8 cellular contexts compared by ENCODE assay signal in the genomic region with DNA sequence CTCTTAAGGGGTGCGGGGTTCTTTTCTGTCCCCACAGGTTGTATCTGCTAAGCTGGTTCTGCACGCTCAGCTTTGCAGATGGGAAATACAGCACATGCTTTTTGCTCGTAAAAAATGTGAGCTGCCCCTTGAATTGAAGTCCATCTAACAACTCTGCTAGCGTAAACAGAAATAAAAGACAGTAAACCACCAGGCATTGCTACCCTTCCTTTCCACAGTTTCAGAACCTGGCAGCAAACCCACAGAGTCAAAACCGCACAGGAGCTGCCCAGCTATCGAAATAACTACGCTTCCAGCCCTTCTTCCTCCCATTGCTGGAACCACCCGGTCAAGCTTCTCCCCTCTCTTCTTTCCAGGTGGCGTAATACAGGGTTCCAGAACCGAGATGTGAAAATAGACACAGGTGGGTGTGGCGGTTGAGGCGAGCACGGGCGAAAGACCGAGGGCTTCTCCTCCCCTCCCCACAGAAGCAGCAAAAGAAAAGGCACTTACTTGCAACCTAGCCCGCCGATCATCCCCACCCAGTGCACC. TPM values are rescaled to one million over a fixed set of nuclear protein-coding genes. Genes with fewer than 3 reads are reported as not detected.
DNase-seq lines count a peak whose midpoint lies in the region; ATAC-seq, FAIRE-seq and TF ChIP-seq lines count a peak whose summit lies in the region.

No MANE protein-coding gene starts in this region.

- H3K4me3 ChIP-seq in Peyer's patch (peak overlapping the region; percentile 27 to 68 (median 50)), pancreas (peak overlapping the region; percentile 39 to 81 (median 56))

- TF ChIP-seq CTCF in Peyer's patch (IDR thresholded peaks at IDR 0.05) (no peak), pancreas (IDR thresholded peaks at IDR 0.05) (no peak)

- peak; percentile 22 for DNase-seq in COR-L47 (lab: John Stamatoyannopoulos, UW)
- DNase-seq in Peyer's patch, result no peak
- DNase-seq in fibroblast of peridontal ligament (ENCODE audit: extremely low read depth), result peak; percentile 36
- DNase-seq in pancreas, result no peak
- no peak for DNase-seq in GM12891 (ENCODE audit: insufficient read length, low spot score)

- no peaks in the 10 kb centered on the region for H3K27me3 ChIP-seq in Peyer's patch
- no peaks in the 10 kb centered on the region for H3K27me3 ChIP-seq in pancreas

- H3K27ac ChIP-seq in Peyer's patch (peak overlapping the region in 3 of 4 donors; percentile 17 to 39 (median 35)), pancreas (peak overlapping the region in 2 of 4 donors; percentile 71 to 88)

- ATAC-seq in GM21723 (IDR thresholded peaks at IDR 0.05; ENCODE audit: unreplicated experiment) (peak; percentile 54), pancreas (peak; percentile 35 to 53 (median 46)), GM19463 (IDR thresholded peaks at IDR 0.05; ENCODE audit: unreplicated experiment) (no peak), HG03457 (IDR thresholded peaks at IDR 0.05; ENCODE audit: unreplicated experiment) (no peak)

- FAIRE-seq in pancreas (lab: Jason Lieb, UNC) (no peak), GM12891 (lab: Jason Lieb, UNC) (no peak)

- WGBS in pancreas, 2 donors, result 1% methylated on average over 17 of the region's 17 CpGs

- no peaks in the 10 kb centered on the region for H3K9me3 ChIP-seq in Peyer's patch
- H3K9me3 ChIP-seq in pancreas, result no peaks in the 10 kb centered on the region

- intact Hi-C loops in pancreas (cut with DNase I), result no loop called here

- TF ChIP-seq POLR2A in Peyer's patch (IDR thresholded peaks at IDR 0.05) (no peak), GM12891 (IDR thresholded peaks at IDR 0.05; ENCODE audit: low read depth, low read length) (no peak)

- H3K4me1 ChIP-seq in Peyer's patch, result no peaks in the 10 kb centered on the region
- H3K4me1 ChIP-seq in pancreas, result peaks cover 4 to 10% (median 6%) of the 10 kb centered on the region in 3 donors

- no peaks in the 10 kb centered on the region for H3K36me3 ChIP-seq in Peyer's patch
- no peaks in the 10 kb centered on the region for H3K36me3 ChIP-seq in pancreas

TF ChIP-seq in GM12891, 5 proteins besides CTCF, POLR2A, EP300 and RAD21:
- TF ChIP-seq POU2F2 (IDR thresholded peaks at IDR 0.05; ENCODE audit: low read depth, low read length) (no peak), SPI1 (IDR thresholded peaks at IDR 0.05; ENCODE audit: low read depth, low read length) (no peak), PAX5 (IDR thresholded peaks at IDR 0.05; ENCODE audit: insufficient read depth, low read length, severe bottlenecking) (no peak), TAF1 (IDR thresholded peaks at IDR 0.05; ENCODE audit: low read depth, low read length) (no peak), POLR2AphosphoS5 (IDR thresholded peaks at IDR 0.05; ENCODE audit: low read depth, low read length) (no peak)

RNA-seq across cellular contexts. Expression of a gene that starts 0.5 kb away (rescaled TPM):
- total RNA-seq in Peyer's patch, result 10 to 100 TPM in 1 of 4 donors, 1 to 10 TPM in 3; 7.5 to 19.8 (median 8.7) TPM
- total RNA-seq in pancreas, result 10 to 100 TPM in 1 of 6 donors, 1 to 10 TPM in 5; 2.8 to 20.5 (median 3.6) TPM
- polyA plus RNA-seq in pancreas, result 1 to 10 TPM; 1.6 to 3.3 TPM
- 0.03 TPM for polyA plus RNA-seq in GM12891 (2012; ENCODE audit: low read depth, missing spikeins)

Comparison
In these comparisons a context has a peak if more than half of its experiments do, and no peak if none do; other contexts are left out.
1. DNase-seq: peak in COR-L47 (single experiment) and fibroblast of peridontal ligament (single experiment); none in Peyer's patch (0 of 3), pancreas (0 of 6) and GM12891 (single experiment).
2. ATAC-seq: peak in GM21723 (single experiment) and pancreas (4 of 4); none in GM19463 (single experiment) and HG03457 (single experiment).